1 cellular context compared by ENCODE assay signal in the genomic region with DNA sequence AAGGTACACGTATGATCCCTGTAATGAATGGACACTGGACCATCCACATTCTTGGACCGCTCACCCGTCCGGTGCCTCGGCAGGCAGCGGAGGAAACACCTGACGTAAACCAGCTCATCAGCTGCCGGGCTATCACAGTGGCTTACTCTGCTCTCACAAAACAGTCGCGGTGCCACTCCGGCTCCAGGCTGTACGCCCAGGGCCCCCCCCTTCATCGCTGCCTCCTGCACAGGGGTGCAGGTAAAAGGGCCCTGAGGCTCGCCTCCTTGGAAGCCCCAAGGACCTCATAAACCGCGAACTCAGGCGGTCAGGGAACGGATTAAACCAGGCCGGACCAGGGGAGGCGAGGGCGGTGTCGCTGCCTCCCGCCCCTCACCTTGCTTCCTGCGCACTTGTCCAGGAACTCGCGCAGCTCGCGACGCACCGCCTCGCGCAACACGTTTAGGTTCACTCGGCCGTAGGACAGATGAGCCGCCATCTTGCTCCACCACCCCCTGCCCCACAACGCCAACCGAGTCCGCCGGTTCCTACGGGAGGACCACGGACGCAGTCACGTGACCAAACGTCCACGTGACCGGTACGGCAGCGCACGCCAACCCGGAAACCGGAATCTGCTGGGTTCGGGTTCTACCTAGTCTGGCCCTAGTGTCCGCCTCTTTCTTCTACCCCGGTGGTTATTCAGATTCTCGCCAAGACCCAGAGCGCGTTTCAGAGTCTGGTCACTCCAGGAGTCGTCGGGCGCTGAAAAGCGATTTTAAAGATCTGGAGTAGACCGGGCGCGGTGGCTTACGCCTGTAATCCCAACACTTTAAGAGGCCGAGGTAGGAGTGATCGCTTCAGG.
A peak's percentile ranks its signal among the peaks of the same experiment; 100 is the strongest.
TF ChIP-seq lines count a peak whose summit lies in the region.

A gene (minus strand): TSS at position 564 of the 841 bp plus-strand sequence. CDS start 86 bp downstream, at position 478.

TF ChIP-seq in SK-N-SH, 30 proteins besides CTCF, POLR2A, EP300 and RAD21 (continued from another document):
- TF ChIP-seq, protein P1, sequence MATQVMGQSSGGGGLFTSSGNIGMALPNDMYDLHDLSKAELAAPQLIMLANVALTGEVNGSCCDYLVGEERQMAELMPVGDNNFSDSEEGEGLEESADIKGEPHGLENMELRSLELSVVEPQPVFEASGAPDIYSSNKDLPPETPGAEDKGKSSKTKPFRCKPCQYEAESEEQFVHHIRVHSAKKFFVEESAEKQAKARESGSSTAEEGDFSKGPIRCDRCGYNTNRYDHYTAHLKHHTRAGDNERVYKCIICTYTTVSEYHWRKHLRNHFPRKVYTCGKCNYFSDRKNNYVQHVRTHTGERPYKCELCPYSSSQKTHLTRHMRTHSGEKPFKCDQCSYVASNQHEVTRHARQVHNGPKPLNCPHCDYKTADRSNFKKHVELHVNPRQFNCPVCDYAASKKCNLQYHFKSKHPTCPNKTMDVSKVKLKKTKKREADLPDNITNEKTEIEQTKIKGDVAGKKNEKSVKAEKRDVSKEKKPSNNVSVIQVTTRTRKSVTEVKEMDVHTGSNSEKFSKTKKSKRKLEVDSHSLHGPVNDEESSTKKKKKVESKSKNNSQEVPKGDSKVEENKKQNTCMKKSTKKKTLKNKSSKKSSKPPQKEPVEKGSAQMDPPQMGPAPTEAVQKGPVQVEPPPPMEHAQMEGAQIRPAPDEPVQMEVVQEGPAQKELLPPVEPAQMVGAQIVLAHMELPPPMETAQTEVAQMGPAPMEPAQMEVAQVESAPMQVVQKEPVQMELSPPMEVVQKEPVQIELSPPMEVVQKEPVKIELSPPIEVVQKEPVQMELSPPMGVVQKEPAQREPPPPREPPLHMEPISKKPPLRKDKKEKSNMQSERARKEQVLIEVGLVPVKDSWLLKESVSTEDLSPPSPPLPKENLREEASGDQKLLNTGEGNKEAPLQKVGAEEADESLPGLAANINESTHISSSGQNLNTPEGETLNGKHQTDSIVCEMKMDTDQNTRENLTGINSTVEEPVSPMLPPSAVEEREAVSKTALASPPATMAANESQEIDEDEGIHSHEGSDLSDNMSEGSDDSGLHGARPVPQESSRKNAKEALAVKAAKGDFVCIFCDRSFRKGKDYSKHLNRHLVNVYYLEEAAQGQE (IDR thresholded peaks at IDR 0.05; ENCODE audit: low read depth, low read length), result peak; percentile 60; the same call in 1 of the 2 replicates
- TF ChIP-seq, protein P2, sequence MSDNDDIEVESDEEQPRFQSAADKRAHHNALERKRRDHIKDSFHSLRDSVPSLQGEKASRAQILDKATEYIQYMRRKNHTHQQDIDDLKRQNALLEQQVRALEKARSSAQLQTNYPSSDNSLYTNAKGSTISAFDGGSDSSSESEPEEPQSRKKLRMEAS (IDR thresholded peaks at IDR 0.05; ENCODE audit: low read depth), result peak; percentile 94
- TF ChIP-seq RCOR1 (IDR thresholded peaks at IDR 0.05; ENCODE audit: low read length) (peak; percentile 49; the same call in 1 of the 2 replicates), EZH2phosphoT487 (IDR thresholded peaks at IDR 0.05; ENCODE audit: borderline replicate concordance, low read depth) (no peak), POLR2AphosphoS5 (IDR thresholded peaks at IDR 0.05; ENCODE audit: low read depth, low read length) (peak; percentile 91), RFX5 (IDR thresholded peaks at IDR 0.05; ENCODE audit: low read length) (no peak), TAF1 (IDR thresholded peaks at IDR 0.05; ENCODE audit: borderline replicate concordance, low read depth, low read length) (peak; percentile 91), YY1 (IDR thresholded peaks at IDR 0.05; ENCODE audit: low read depth) (peak; percentile 90), SMC3 (IDR thresholded peaks at IDR 0.05; ENCODE audit: low read depth, low read length) (no peak), NFIC (IDR thresholded peaks at IDR 0.05; ENCODE audit: borderline replicate concordance) (peak; percentile 81), CHD2 (IDR thresholded peaks at IDR 0.05; ENCODE audit: low read length, partially characterized antibody) (peak; percentile 86), JUND (IDR thresholded peaks at IDR 0.05) (peak; percentile 21; the same call in 1 of the 2 replicates), ELF1 (IDR thresholded peaks at IDR 0.05) (peak; percentile 100), GATA2 (CRISPR knock-in tag; IDR thresholded peaks at IDR 0.05) (no peak), TEAD4 (IDR thresholded peaks at IDR 0.05; ENCODE audit: borderline replicate concordance, insufficient read depth) (no peak), FOXM1 (IDR thresholded peaks at IDR 0.05; ENCODE audit: low read depth) (peak; percentile 16; the same call in 1 of the 2 replicates)
- TF ChIP-seq, protein P3, sequence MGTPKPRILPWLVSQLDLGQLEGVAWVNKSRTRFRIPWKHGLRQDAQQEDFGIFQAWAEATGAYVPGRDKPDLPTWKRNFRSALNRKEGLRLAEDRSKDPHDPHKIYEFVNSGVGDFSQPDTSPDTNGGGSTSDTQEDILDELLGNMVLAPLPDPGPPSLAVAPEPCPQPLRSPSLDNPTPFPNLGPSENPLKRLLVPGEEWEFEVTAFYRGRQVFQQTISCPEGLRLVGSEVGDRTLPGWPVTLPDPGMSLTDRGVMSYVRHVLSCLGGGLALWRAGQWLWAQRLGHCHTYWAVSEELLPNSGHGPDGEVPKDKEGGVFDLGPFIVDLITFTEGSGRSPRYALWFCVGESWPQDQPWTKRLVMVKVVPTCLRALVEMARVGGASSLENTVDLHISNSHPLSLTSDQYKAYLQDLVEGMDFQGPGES (IDR thresholded peaks at IDR 0.05; ENCODE audit: low read depth, low read length), result no peak
